In genomic region chr16:85536411-85537330, GRCh38 we compare ENCODE assay signal across 21 cellular contexts.
DNase-seq lines count a peak whose midpoint lies in the region; ATAC-seq, FAIRE-seq and TF ChIP-seq lines count a peak whose summit lies in the region.
"Had no signal": no experiment of that assay in that cellular context is flagged by ENCODE, and none has a peak within 500 bp of the region (broad histone marks: within the 10 kb centered on the region; RNA-seq: fewer than 3 reads in every experiment).

No MANE protein-coding gene starts in this region.

- TF ChIP-seq EP300 in esophagus muscularis mucosa (IDR thresholded peaks at IDR 0.05): no peak

- no peak overlapping the region for H2BK5ac ChIP-seq in H9 (ENCODE audit: insufficient read length, low read length)

- no peak overlapping the region for H4K5ac ChIP-seq in H9 (ENCODE audit: insufficient read length, low read depth, low read length)

- H4K8ac ChIP-seq in H9 (replicated peaks; ENCODE audit: insufficient read length, low read depth, low read length): no peak overlapping the region

- H3K27ac Mint-ChIP-seq in H9: peak overlapping the region; percentile 36 to 66 (median 58); a peak in 5 of 7 replicates
- H3K27ac Mint-ChIP-seq in stimulated activated naive B cell treated with anti-CD40 and anti-IgM and Interleukin-4, amounts not matched to agents 10 μg/mL and 1 μg/mL and 100 μg/mL, for 72 hours: peak overlapping the region; percentile 10
- H3K27ac Mint-ChIP-seq: activated naive CD4-positive, alpha-beta T cell treated with anti-CD3 and anti-CD28 coated beads, Interleukin-2, amount 50 U/mL, for 24 hours had no signal

- H3K4me2 ChIP-seq in H9 (ENCODE audit: insufficient read depth, insufficient read length, low read length): no peak overlapping the region
- H3K4me2 ChIP-seq: KMS-11 had no signal

- H2BK20ac ChIP-seq in H9 (ENCODE audit: low read depth, low read length, poor library complexity, severe bottlenecking): no peak overlapping the region

- no peak overlapping the region for H2AFZ ChIP-seq in H9 (ENCODE audit: low read length)

- H3K9me3 Mint-ChIP-seq in H9: peaks cover 11 to 14% of the 10 kb centered on the region in 2 experiments
- peaks cover 4 to 8% of the 10 kb centered on the region in 2 donors for H3K9me3 Mint-ChIP-seq in stimulated activated naive B cell treated with anti-CD40 and anti-IgM and Interleukin-4, amounts not matched to agents 10 μg/mL and 1 μg/mL and 100 μg/mL, for 72 hours
- H3K9me3 Mint-ChIP-seq: activated naive CD4-positive, alpha-beta T cell treated with anti-CD3 and anti-CD28 coated beads, Interleukin-2, amount 50 U/mL, for 24 hours had no signal

- no peak for TF ChIP-seq CTCF in H9 (conservative IDR thresholded peaks at IDR 0.05)
- no peak for TF ChIP-seq CTCF in esophagus muscularis mucosa (IDR thresholded peaks at IDR 0.05)

- no peak overlapping the region for H2BK120ac ChIP-seq in H9 (ENCODE audit: low read depth, low read length, poor library complexity, severe bottlenecking)

- H2AK5ac ChIP-seq in H9 (ENCODE audit: insufficient read length, low read length): no peak overlapping the region

- peaks cover 9% of the 10 kb centered on the region for H3K9me3 ChIP-seq in H9 (ENCODE audit: control insufficient read depth, low read depth, low read length)
- peaks cover 0 to 11% (median 3%) of the 10 kb centered on the region in 4 donors for H3K9me3 ChIP-seq in esophagus muscularis mucosa
- H3K9me3 ChIP-seq in muscle layer of colon (ENCODE audit: low read length): peaks cover 4% of the 10 kb centered on the region

- H3T11ph ChIP-seq in H9 (ENCODE audit: low read length): no peak overlapping the region

- no peak for FAIRE-seq in GM12892 (lab: Jason Lieb, UNC)
- FAIRE-seq: bronchial epithelial cell, endometrium, H54 had no signal

- H3K36me3 Mint-ChIP-seq in H9 (ENCODE audit: insufficient read depth in 1 of 3, low read depth in 3 of 3): peaks cover 7 to 10% (median 8%) of the 10 kb centered on the region in 3 experiments
- peaks cover 7% of the 10 kb centered on the region in 2 donors for H3K36me3 Mint-ChIP-seq in stimulated activated naive B cell treated with anti-CD40 and anti-IgM and Interleukin-4, amounts not matched to agents 10 μg/mL and 1 μg/mL and 100 μg/mL, for 72 hours
- H3K36me3 Mint-ChIP-seq: activated naive CD4-positive, alpha-beta T cell treated with anti-CD3 and anti-CD28 coated beads, Interleukin-2, amount 50 U/mL, for 24 hours had no signal

- DNase-seq in H9: no peak
- DNase-seq in esophagus muscularis mucosa (ENCODE audit: extremely low spot score): no peak
- no peak for DNase-seq in stimulated activated naive B cell treated with anti-CD40 and anti-IgM and Interleukin-4, amounts not matched to agents 10 μg/mL and 1 μg/mL and 100 μg/mL, for 72 hours
- DNase-seq in EL: no peak
- DNase-seq in GM12892 (ENCODE audit: insufficient read length): no peak
- no peak for DNase-seq in NCI-H748 (lab: John Stamatoyannopoulos, UW; ENCODE audit: unreplicated experiment)
- DNase-seq: activated CD8-positive, alpha-beta memory T cell treated with anti-CD3 and anti-CD28 coated beads, Interleukin-2, amount 50 U/mL, for 48 hours; DMS79; NCI-H226; SHP77 treated with DMSO at 0.1 percent for 48 hours; stimulated activated CD4-positive, alpha-beta T cell treated with anti-CD3 and anti-CD28 coated beads, Interleukin-2, amount 100 ng/mL, for 48 hours; stimulated activated CD8-positive, alpha-beta memory T cell treated with anti-CD3 and anti-CD28 coated beads, Interleukin-4, amount 100 ng/mL, for 48 hours; T-helper 2 cell had no signal

- H2BK15ac ChIP-seq in H9 (ENCODE audit: low read depth, low read length): no peak overlapping the region

- H4K20me1 ChIP-seq in H9 (ENCODE audit: control insufficient read depth, insufficient read depth, insufficient read length): no peaks in the 10 kb centered on the region

- peaks cover 7% of the 10 kb centered on the region; the same call in 1 of the 2 replicates for H3K27me3 Mint-ChIP-seq in H9 (ENCODE audit: low read depth)
- peaks cover 9 to 18% of the 10 kb centered on the region in 2 donors for H3K27me3 Mint-ChIP-seq in stimulated activated naive B cell treated with anti-CD40 and anti-IgM and Interleukin-4, amounts not matched to agents 10 μg/mL and 1 μg/mL and 100 μg/mL, for 72 hours
- H3K27me3 Mint-ChIP-seq: activated naive CD4-positive, alpha-beta T cell treated with anti-CD3 and anti-CD28 coated beads, Interleukin-2, amount 50 U/mL, for 24 hours had no signal

- H3K4me1 ChIP-seq in H9 (ENCODE audit: insufficient read depth, low read length) (peaks cover 2% of the 10 kb centered on the region; the same call in 1 of the 2 replicates), esophagus muscularis mucosa (peaks cover 22 to 41% (median 27%) of the 10 kb centered on the region in 4 donors), muscle layer of colon (ENCODE audit: insufficient read depth, low read length) (peaks cover 40% of the 10 kb centered on the region)

- no peaks in the 10 kb centered on the region for H3K23me2 ChIP-seq in H9 (ENCODE audit: insufficient read length, low read depth, low read length, poor library complexity, severe bottlenecking)

- H3K56ac ChIP-seq in H9 (ENCODE audit: insufficient read length, low read depth, low read length): no peak overlapping the region

- H3K36me3 ChIP-seq in esophagus muscularis mucosa: no peaks in the 10 kb centered on the region
- peaks cover 9% of the 10 kb centered on the region for H3K36me3 ChIP-seq in muscle layer of colon (ENCODE audit: insufficient read depth, low read length)
- H3K36me3 ChIP-seq: gastroesophageal sphincter had no signal

- H3K4me3 ChIP-seq in esophagus muscularis mucosa: no peak overlapping the region
- no peak overlapping the region for H3K4me3 ChIP-seq in muscle layer of colon (ENCODE audit: low read depth in 1 of 2, low read length in 2 of 2)
- H3K4me3 ChIP-seq: gastroesophageal sphincter had no signal

- no peak overlapping the region for H2BK12ac ChIP-seq in H9 (ENCODE audit: insufficient read length, low read depth, low read length)

- H3K27ac ChIP-seq in H9 (ENCODE audit: insufficient read length, low read depth, low read length) (no peak overlapping the region), esophagus muscularis mucosa (replicated peaks in 1 of 4) (peak overlapping the region in 3 of 4 donors; percentile 11 to 36 (median 28)), muscle layer of colon (ENCODE audit: low read depth, low read length) (peak overlapping the region; percentile 92)
- H3K27ac ChIP-seq: KMS-11 had no signal

- peaks cover 12 to 19% of the 10 kb centered on the region in 2 experiments for H3K4me1 Mint-ChIP-seq in H9
- H3K4me1 Mint-ChIP-seq in stimulated activated naive B cell treated with anti-CD40 and anti-IgM and Interleukin-4, amounts not matched to agents 10 μg/mL and 1 μg/mL and 100 μg/mL, for 72 hours: peaks cover 17 to 24% of the 10 kb centered on the region in 2 donors
- H3K4me1 Mint-ChIP-seq: activated naive CD4-positive, alpha-beta T cell treated with anti-CD3 and anti-CD28 coated beads, Interleukin-2, amount 50 U/mL, for 24 hours had no signal

- WGBS in H9 (ENCODE audit: extremely low coverage, insufficient read length, low lambda C conversion rate): no CpG with 5 or more reads among the region's 30 CpGs
- WGBS in esophagus muscularis mucosa: 78% methylated on average over 21 of the region's 30 CpGs

- TF ChIP-seq POLR2A in esophagus muscularis mucosa (IDR thresholded peaks at IDR 0.05; ENCODE audit: low read depth) (no peak), GM12892 (IDR thresholded peaks at IDR 0.05; ENCODE audit: low read depth, low read length) (no peak)

- ATAC-seq in stimulated activated naive B cell treated with anti-CD40 and anti-IgM and Interleukin-4, amounts not matched to agents 10 μg/mL and 1 μg/mL and 100 μg/mL, for 72 hours (replicated peaks): peak; percentile 52 to 63
- ATAC-seq in GM18517 (IDR thresholded peaks at IDR 0.05; ENCODE audit: unreplicated experiment): no peak

- no peak overlapping the region for H3K23ac ChIP-seq in H9 (ENCODE audit: insufficient read length, low read depth, low read length)

- H3K4ac ChIP-seq in H9 (ENCODE audit: low read depth, low read length): no peak overlapping the region

- no peak overlapping the region for H4K91ac ChIP-seq in H9 (ENCODE audit: insufficient read length, low read depth, low read length)

- H3K4me3 Mint-ChIP-seq in H9: no peak overlapping the region
- H3K4me3 Mint-ChIP-seq in stimulated activated naive B cell treated with anti-CD40 and anti-IgM and Interleukin-4, amounts not matched to agents 10 μg/mL and 1 μg/mL and 100 μg/mL, for 72 hours: peak overlapping the region in 1 of 2 donors; percentile 6
- H3K4me3 Mint-ChIP-seq: activated naive CD4-positive, alpha-beta T cell treated with anti-CD3 and anti-CD28 coated beads, Interleukin-2, amount 50 U/mL, for 24 hours had no signal

- H3K9ac ChIP-seq in H9 (ENCODE audit: extremely low read depth, insufficient read length, low read length) (no peak overlapping the region), muscle layer of colon (ENCODE audit: low read length) (peak overlapping the region; percentile 11)
- H3K9ac ChIP-seq: KMS-11 had no signal

- no peaks in the 10 kb centered on the region for H3K79me2 ChIP-seq in H9 (ENCODE audit: insufficient read depth, low read length)

- H3K27me3 ChIP-seq in H9 (ENCODE audit: insufficient read depth, low read length): no peaks in the 10 kb centered on the region
- no peaks in the 10 kb centered on the region for H3K27me3 ChIP-seq in esophagus muscularis mucosa
- no peaks in the 10 kb centered on the region for H3K27me3 ChIP-seq in muscle layer of colon (ENCODE audit: control insufficient read depth in 1 of 2, insufficient read depth in 2 of 2, low read length in 2 of 2)
- H3K27me3 ChIP-seq: gastroesophageal sphincter had no signal

- no peak overlapping the region for H3K18ac ChIP-seq in H9 (ENCODE audit: insufficient read length, low read depth, low read length)

- intact Hi-C loops in esophagus muscularis mucosa (cut with DNase I): no loop called here

- H3K79me1 ChIP-seq in H9 (ENCODE audit: insufficient read depth, low read depth, low read length, poor library complexity, severe bottlenecking): no peaks in the 10 kb centered on the region

- peak overlapping the region; percentile 53; the same call in 1 of the 2 replicates for H3K14ac ChIP-seq in H9 (ENCODE audit: insufficient read depth, low read length)
